ENCODE assay signal across 10 cellular contexts in genomic region chr12:49088932-49089330, GRCh38. TPM values are rescaled to one million over a fixed set of nuclear protein-coding genes. Genes with fewer than 3 reads are reported as not detected.
DNase-seq lines count a peak whose midpoint lies in the region; ATAC-seq and TF ChIP-seq lines count a peak whose summit lies in the region.
"Had no signal": no experiment of that assay in that cellular context is flagged by ENCODE, and none has a peak within 500 bp of the region (broad histone marks: within the 10 kb centered on the region; RNA-seq: fewer than 3 reads in every experiment).

No MANE protein-coding gene starts in this region.

- H3K27ac Mint-ChIP-seq in T-helper 17 cell = no peak overlapping the region
- no peak overlapping the region for H3K27ac Mint-ChIP-seq in neural progenitor cell
- H3K27ac Mint-ChIP-seq: activated naive CD8-positive, alpha-beta T cell treated with anti-CD3 and anti-CD28 coated beads, Interleukin-2, amount 50 U/mL, for 24 hours had no signal

- H2AFZ ChIP-seq in HCT116 (ENCODE audit: low read depth, low read length, poor library complexity, severe bottlenecking) (peak overlapping the region; percentile 69), neural progenitor cell (replicated peaks) (no peak overlapping the region)

- H3K9me3 ChIP-seq in HCT116 (ENCODE audit: control insufficient read depth in 1 of 2, insufficient read depth in 1 of 2, low read depth in 1 of 2, low read length in 2 of 2) = no peaks in the 10 kb centered on the region
- no peaks in the 10 kb centered on the region for H3K9me3 ChIP-seq in T-helper 17 cell (ENCODE audit: control insufficient read depth, low read length, poor library complexity, severe bottlenecking)
- no peaks in the 10 kb centered on the region for H3K9me3 ChIP-seq in neural progenitor cell (ENCODE audit: low read depth)
- H3K9me3 ChIP-seq: right atrium auricular region, tibial artery had no signal

- intact Hi-C loops in HCT116 (cut with micrococcal nuclease) = loop anchor here (1.0 kb wide), 2 partner anchors 32 to 41 kb away; no protein-coding TSS in a partner anchor

- RAD21 ChIA-PET in HCT116 (lab: Charles Lee; ENCODE audit: low non-redundant PET in 1 of 2, low total read pairs in 2 of 2, uncharacterized antibody in 2 of 2, unreplicated experiment in 2 of 2) = interaction anchor here in 1 of 2 experiments (1.6 to 1.8 kb wide), 2 partner anchors 26 to 32 kb away, joined by 4 to 12 read pairs; no protein-coding TSS in a partner anchor

- H3K9ac ChIP-seq in HCT116 (ENCODE audit: low read length) (no peak overlapping the region), neural progenitor cell (no peak overlapping the region)

- H3K4me1 Mint-ChIP-seq in T-helper 17 cell (peaks cover 43% of the 10 kb centered on the region), neural progenitor cell (peaks cover 43% of the 10 kb centered on the region)

- H3K9me2 ChIP-seq in HCT116 (ENCODE audit: insufficient read depth) = no peaks in the 10 kb centered on the region

- ATAC-seq in HCT116 (no peak), T-helper 17 cell (no peak)

- peaks cover 39% of the 10 kb centered on the region for H3F3A ChIP-seq in neural progenitor cell (ENCODE audit: low read depth)

- CTCF ChIA-PET in HCT116 (lab: Charles Lee) = interaction anchor here (0.7 to 4.2 kb wide), 20 partner anchors 8 to 151 kb away, joined by 3 to 59 read pairs (median 11); partner anchors contain the start of genes LMBR1L, RHEBL1, TUBA1A and TUBA1B

- TF ChIP-seq POLR2A in HCT116 (IDR thresholded peaks at IDR 0.05; ENCODE audit: borderline replicate concordance, extremely low read depth, insufficient read depth, insufficient read length) = no peak

- no peaks in the 10 kb centered on the region for H3K36me3 Mint-ChIP-seq in T-helper 17 cell (ENCODE audit: low read depth)
- H3K36me3 Mint-ChIP-seq in neural progenitor cell = no peaks in the 10 kb centered on the region

- peaks cover 2% of the 10 kb centered on the region for H3K9me3 Mint-ChIP-seq in neural progenitor cell
- H3K9me3 Mint-ChIP-seq: activated naive CD8-positive, alpha-beta T cell treated with anti-CD3 and anti-CD28 coated beads, Interleukin-2, amount 50 U/mL, for 24 hours had no signal

- H3K36me3 ChIP-seq in HCT116 (ENCODE audit: control insufficient read depth in 1 of 2, insufficient read depth in 2 of 2, low read length in 2 of 2) (no peaks in the 10 kb centered on the region), neural progenitor cell (no peaks in the 10 kb centered on the region)
- H3K36me3 ChIP-seq: right atrium auricular region, tibial artery had no signal

- DNase-seq in HCT116 (ENCODE audit: low read depth, low spot score) (no peak), T-helper 17 cell (no peak), neural progenitor cell (ENCODE audit: low spot score) (no peak), GF-D8 (lab: John Stamatoyannopoulos, UW) (no peak), NOMO-1 (lab: John Stamatoyannopoulos, UW; ENCODE audit: unreplicated experiment in 2 of 2) (no peak)

- no TSS peak for BruUV-seq in HCT116 (replicated peaks; lab: Mats Ljungman, UMichigan)

- H3K4me2 ChIP-seq in HCT116 (ENCODE audit: low read length) = peak overlapping the region; percentile 64
- no peak overlapping the region for H3K4me2 ChIP-seq in neural progenitor cell

- H3K4me3 Mint-ChIP-seq in T-helper 17 cell = peak overlapping the region; percentile 41
- peak overlapping the region; percentile 43 for H3K4me3 Mint-ChIP-seq in neural progenitor cell

- H3K27ac ChIP-seq in HCT116 (ENCODE audit: low read depth, low read length) (no peak overlapping the region), neural progenitor cell (no peak overlapping the region)
- H3K27ac ChIP-seq: HL-60, right atrium auricular region, tibial artery had no signal

- H3K4me1 ChIP-seq in HCT116 (ENCODE audit: control insufficient read depth in 1 of 2, insufficient read depth in 2 of 2, low read length in 2 of 2) = peaks cover 11 to 16% of the 10 kb centered on the region in 2 experiments
- H3K4me1 ChIP-seq in neural progenitor cell = peaks cover 28% of the 10 kb centered on the region

- TF ChIP-seq CTCF in HCT116 (IDR thresholded peaks at IDR 0.05 in 2 of 3, conservative IDR thresholded peaks at IDR 0.05 in 1 of 3; ENCODE audit: borderline replicate concordance in 1 of 3, insufficient read depth in 1 of 3, low read depth in 2 of 3, low read length in 2 of 3) (no peak), neural progenitor cell (IDR thresholded peaks at IDR 0.05) (no peak)

- TF ChIP-seq RAD21 in HCT116 (IDR thresholded peaks at IDR 0.05; ENCODE audit: low read depth) = no peak

- no peaks in the 10 kb centered on the region for H3K79me2 ChIP-seq in HCT116 (ENCODE audit: insufficient read depth, low read length)
- no peaks in the 10 kb centered on the region for H3K79me2 ChIP-seq in neural progenitor cell (ENCODE audit: low read depth)

- H3K4me3 ChIP-seq in HCT116 (replicated peaks in 1 of 2; ENCODE audit: low read depth in 1 of 2, low read length in 2 of 2) (no peak overlapping the region), neural progenitor cell (no peak overlapping the region)

- POLR2A ChIA-PET in HCT116 (lab: Charles Lee) = interaction anchor here (1.0 to 1.6 kb wide), 7 partner anchors 9 to 134 kb away, joined by 3 to 19 read pairs (median 4); partner anchors contain the start of genes RHEBL1 and TUBA1B

- H3K27me3 Mint-ChIP-seq in T-helper 17 cell = peaks cover 44% of the 10 kb centered on the region
- peaks cover 64% of the 10 kb centered on the region for H3K27me3 Mint-ChIP-seq in neural progenitor cell (ENCODE audit: insufficient read depth, low read depth)

- no peaks in the 10 kb centered on the region for H3K27me3 ChIP-seq in HCT116 (ENCODE audit: insufficient read depth, low read length)
- peaks cover 89% of the 10 kb centered on the region for H3K27me3 ChIP-seq in neural progenitor cell
- H3K27me3 ChIP-seq: right atrium auricular region had no signal

- H4K20me1 ChIP-seq in HCT116 (ENCODE audit: insufficient read depth) (no peaks in the 10 kb centered on the region), neural progenitor cell (ENCODE audit: low read depth) (peaks cover 17% of the 10 kb centered on the region)

TF ChIP-seq in HCT116, 20 proteins besides CTCF, POLR2A, EP300 and RAD21:
- TF ChIP-seq JUND (IDR thresholded peaks at IDR 0.05) (no peak), YY1 (IDR thresholded peaks at IDR 0.05; ENCODE audit: extremely low read depth, insufficient replicate concordance, low read depth, low read length) (no peak)

RNA-seq across cellular contexts. Expression of gene DHH, which starts 5.7 kb away (rescaled TPM):
- 0.22 TPM for total RNA-seq in HCT116 (2021; ENCODE audit: unreplicated experiment)
- polyA plus RNA-seq in HCT116 (2012) = 0.05 and 0.09 TPM in 2 replicates
- total RNA-seq in T-helper 17 cell = under 1 TPM; 0.17 to 0.44 TPM
- 0.03 TPM in 1 of 2 replicates, not detected in the other for total RNA-seq in neural progenitor cell (ENCODE audit: low replicate concordance)
- total RNA-seq: Daoy had no signal

RNA-seq across cellular contexts. Expression of gene RHEBL1, which starts 19.2 kb away (rescaled TPM):
- total RNA-seq in HCT116 (2021; ENCODE audit: unreplicated experiment) = 2.8 TPM
- polyA plus RNA-seq in HCT116 (2012) = 2.9 and 4.2 TPM in 2 replicates
- 1 to 10 TPM; 7.9 to 8.1 TPM for total RNA-seq in T-helper 17 cell
- total RNA-seq in neural progenitor cell (ENCODE audit: low replicate concordance) = 5.3 and 6.0 TPM in 2 replicates

RNA-seq across cellular contexts. Expression of gene LMBR1L, which starts 21.7 kb away (rescaled TPM):
- total RNA-seq in HCT116 (2021; ENCODE audit: unreplicated experiment) (44.4 TPM), T-helper 17 cell (100 to 1,000 TPM; 257 to 270 TPM), neural progenitor cell (ENCODE audit: low replicate concordance) (32.7 and 69.5 TPM in 2 replicates)
- 45.9 and 50.5 TPM in 2 replicates for polyA plus RNA-seq in HCT116 (2012)

RNA-seq across cellular contexts. Expression of gene KMT2D, which starts 28.3 kb away (rescaled TPM):
- total RNA-seq in HCT116 (2021; ENCODE audit: unreplicated experiment) (71.3 TPM), T-helper 17 cell (100 to 1,000 TPM; 137 to 139 TPM), neural progenitor cell (ENCODE audit: low replicate concordance) (19.0 and 31.3 TPM in 2 replicates)
- polyA plus RNA-seq in HCT116 (2012) = 48.0 and 54.6 TPM in 2 replicates

RNA-seq across cellular contexts. Expression of gene TUBA1B, which starts 42.3 kb away (rescaled TPM):
- total RNA-seq in HCT116 (2021; ENCODE audit: unreplicated experiment) (1,628 TPM), T-helper 17 cell (100 to 1,000 TPM; 137 to 159 TPM), neural progenitor cell (ENCODE audit: low replicate concordance) (2,741 and 4,208 TPM in 2 replicates)
- 2,103 and 2,243 TPM in 2 replicates for polyA plus RNA-seq in HCT116 (2012)
